In genomic region chr4:2961411-2962098, GRCh38 we compare ENCODE assay signal across 8 cellular contexts. TPM values are rescaled to one million over a fixed set of nuclear protein-coding genes. Genes with fewer than 3 reads are reported as not detected.
A peak's percentile ranks its signal among the peaks of the same experiment; 100 is the strongest.
DNase-seq lines count a peak whose midpoint lies in the region; ATAC-seq and TF ChIP-seq lines count a peak whose summit lies in the region.

No MANE protein-coding gene starts in this region.

- TF ChIP-seq POLR2A in suprapubic skin (IDR thresholded peaks at IDR 0.05), result no peak

- no peak for TF ChIP-seq CTCF in left ventricle myocardium inferior (IDR thresholded peaks at IDR 0.05; ENCODE audit: borderline replicate concordance)
- TF ChIP-seq CTCF in WTC11 (IDR thresholded peaks at IDR 0.05), result no peak
- TF ChIP-seq CTCF in suprapubic skin (IDR thresholded peaks at IDR 0.05), result no peak

- DNase-seq in left ventricle myocardium inferior (no peak), Right ventricle myocardium inferior (ENCODE audit: missing footprints) (no peak), WTC11 (ENCODE audit: low spot score) (no peak), suprapubic skin (ENCODE audit: low spot score in 2 of 2) (no peak), AG08396 (ENCODE audit: low spot score) (no peak), SHP77 (lab: John Stamatoyannopoulos, UW) (no peak), cerebellum (ENCODE audit: low spot score) (no peak)

- ATAC-seq in Right ventricle myocardium inferior (no peak), WTC11 (no peak)

- H3K9me3 ChIP-seq in left ventricle myocardium inferior (replicated peaks), result no peaks in the 10 kb centered on the region
- H3K9me3 ChIP-seq in iPS-15b (ENCODE audit: control insufficient read depth, insufficient read depth, low read length), result no peaks in the 10 kb centered on the region
- H3K9me3 ChIP-seq in suprapubic skin, result no peaks in the 10 kb centered on the region

- 61% methylated on average over 15 of the region's 15 CpGs for WGBS in suprapubic skin

- CTCF ChIA-PET in WTC11 (lab: Charles Lee), result interaction anchor here (1.0 to 3.8 kb wide), 5 partner anchors 13 to 357 kb away, joined by 3 to 24 read pairs (median 5); partner anchors contain the start of gene TNIP2

- H3K27ac ChIP-seq in left ventricle myocardium inferior (replicated peaks), result no peak overlapping the region
- H3K27ac ChIP-seq in suprapubic skin, result no peak overlapping the region

- peaks cover 17% of the 10 kb centered on the region for H3K27me3 Mint-ChIP-seq in WTC11 (ENCODE audit: low read depth)

- H3K9ac ChIP-seq in iPS-15b (ENCODE audit: low read depth, low read length), result no peak overlapping the region

- peaks cover 9% of the 10 kb centered on the region for H3K9me3 Mint-ChIP-seq in WTC11

- H3K4me3 ChIP-seq in left ventricle myocardium inferior, result peak overlapping the region; percentile 98
- peak overlapping the region; percentile 87 for H3K4me3 ChIP-seq in iPS-15b (ENCODE audit: low read depth, low read length)
- H3K4me3 ChIP-seq in suprapubic skin, result peak overlapping the region; percentile 66

- peaks cover 17% of the 10 kb centered on the region for H3K36me3 ChIP-seq in left ventricle myocardium inferior
- H3K36me3 ChIP-seq in iPS-15b (ENCODE audit: control insufficient read depth, insufficient read depth, low read length), result peaks cover 18% of the 10 kb centered on the region
- peaks cover 18% of the 10 kb centered on the region for H3K36me3 ChIP-seq in suprapubic skin

- H3K4me1 Mint-ChIP-seq in WTC11, result peaks cover 23% of the 10 kb centered on the region

- POLR2A ChIA-PET in WTC11 (lab: Charles Lee), result interaction anchor here (2.6 kb wide), 1 partner anchor 13 kb away, joined by 10 read pairs; no protein-coding TSS in a partner anchor

- H3K4me3 Mint-ChIP-seq in WTC11, result peak overlapping the region; percentile 82

- H3K4me1 ChIP-seq in left ventricle myocardium inferior, result peaks cover 56% of the 10 kb centered on the region
- no peaks in the 10 kb centered on the region for H3K4me1 ChIP-seq in iPS-15b (ENCODE audit: control insufficient read depth, insufficient read depth, low read length)
- peaks cover 29% of the 10 kb centered on the region for H3K4me1 ChIP-seq in suprapubic skin

- H3K27me3 ChIP-seq in left ventricle myocardium inferior (ENCODE audit: low read depth) (no peaks in the 10 kb centered on the region), iPS-15b (ENCODE audit: control insufficient read depth, insufficient read depth, low read length) (peaks cover 5% of the 10 kb centered on the region), suprapubic skin (no peaks in the 10 kb centered on the region)

- TF ChIP-seq EP300 in suprapubic skin (IDR thresholded peaks at IDR 0.05), result no peak

- no peak overlapping the region for H3K27ac Mint-ChIP-seq in WTC11

- intact Hi-C loops in left ventricle myocardium inferior (cut with micrococcal nuclease), result no loop called here
- intact Hi-C loops in Right ventricle myocardium inferior (cut with DNase I), result loop anchor here (5.0 kb wide), 2 partner anchors 199 to 544 kb away; partner anchors contain the start of genes CFAP99 and ZFYVE28

- H3K36me3 Mint-ChIP-seq in WTC11, result peaks cover 29% of the 10 kb centered on the region

TF ChIP-seq in WTC11, 78 proteins besides CTCF, POLR2A, EP300 and RAD21:
- TF ChIP-seq ZNF512 (CRISPR knock-in tag; IDR thresholded peaks at IDR 0.05; ENCODE audit: borderline replicate concordance), result no peak
- no peak for TF ChIP-seq AR (CRISPR knock-in tag; IDR thresholded peaks at IDR 0.05)
- no peak for TF ChIP-seq MYBL2 (CRISPR knock-in tag; IDR thresholded peaks at IDR 0.05)
- no peak for TF ChIP-seq ZNF671 (CRISPR knock-in tag; IDR thresholded peaks at IDR 0.05)
- no peak for TF ChIP-seq ZNF121 (CRISPR knock-in tag; IDR thresholded peaks at IDR 0.05)
- no peak for TF ChIP-seq IRF2 (CRISPR knock-in tag; IDR thresholded peaks at IDR 0.05; ENCODE audit: borderline replicate concordance, low read depth)
- no peak for TF ChIP-seq TP53 (CRISPR knock-in tag; IDR thresholded peaks at IDR 0.05)
- no peak for TF ChIP-seq ZNF396 (CRISPR knock-in tag; IDR thresholded peaks at IDR 0.05; ENCODE audit: borderline replicate concordance)

RNA-seq across cellular contexts. Expression of gene NOP14, which starts 1.7 kb away (rescaled TPM):
- total RNA-seq in left ventricle myocardium inferior (17.4 TPM), Right ventricle myocardium inferior (18.3 TPM), WTC11 (2021) (33.9 to 39.1 TPM (median 35.7 TPM) in 3 replicates), suprapubic skin (10 to 100 TPM; 23.4 to 30.8 (median 27.1) TPM), cerebellum (7.1 TPM)

RNA-seq across cellular contexts. Expression of gene GRK4, which starts 1.8 kb away (rescaled TPM):
- total RNA-seq in left ventricle myocardium inferior (9.0 TPM), Right ventricle myocardium inferior (7.7 TPM), WTC11 (2021) (1.4 to 3.5 TPM (median 1.6 TPM) in 3 replicates), suprapubic skin (1 to 10 TPM; 3.3 to 8.0 (median 4.6) TPM), cerebellum (26.5 TPM)
